ENCODE assay signal across 16 cellular contexts in genomic region chr17:76241776-76242175, GRCh38. TPM values are rescaled to one million over a fixed set of nuclear protein-coding genes. Genes with fewer than 3 reads are reported as not detected.
DNase-seq lines count a peak whose midpoint lies in the region; ATAC-seq, FAIRE-seq and TF ChIP-seq lines count a peak whose summit lies in the region.
"Had no signal": no experiment of that assay in that cellular context is flagged by ENCODE, and none has a peak within 500 bp of the region (broad histone marks: within the 10 kb centered on the region; RNA-seq: fewer than 3 reads in every experiment).

No MANE protein-coding gene starts in this region.

- WGBS in H1 (ENCODE audit: extremely low coverage in 1 of 2, insufficient coverage in 1 of 2, insufficient read length in 1 of 2, insufficient replicate concordance in 2 of 2, low coverage in 1 of 2, low lambda C conversion rate in 2 of 2, missing lambda C conversion rate in 1 of 2), 2 experiments, result 94% methylated on average over 10 of the region's 10 CpGs; no CpG with 5 or more reads in 1 of the 2 experiments
- 52 to 88% (median 57%) methylated on average over 10 of the region's 10 CpGs for WGBS in psoas muscle, 3 donors

- H3K9me3 ChIP-seq in SJCRH30 (replicated peaks) (0 out of 2 replicates have a peak, but pooled peaks cover under 1% of the 10 kb centered on the region), H1 (ENCODE audit: insufficient read depth in 2 of 2, low read depth in 1 of 2, low read length in 1 of 2) (no peaks in the 10 kb centered on the region), psoas muscle (no peaks in the 10 kb centered on the region), upper lobe of right lung (no peaks in the 10 kb centered on the region)
- H3K9me3 ChIP-seq: tibial nerve had no signal

- no peak overlapping the region for H3K9ac ChIP-seq in H1 (replicated peaks in 1 of 4; ENCODE audit: extremely low read depth in 1 of 4, low read depth in 3 of 4, low read length in 3 of 4)

- H3K4me2 ChIP-seq in H1 (ENCODE audit: insufficient read depth in 1 of 2, low read depth in 2 of 2, low read length in 2 of 2), result peak overlapping the region in 1 of 2 experiments; percentile 68; a peak in 1 of 4 replicates

- H4K20me1 ChIP-seq in H1 (replicated peaks in 1 of 2; ENCODE audit: control insufficient read depth in 1 of 2, insufficient read depth in 2 of 2, low read length in 2 of 2), result no peaks in the 10 kb centered on the region

- no peak overlapping the region for H2BK120ac ChIP-seq in H1 (replicated peaks; ENCODE audit: low read depth, low read length)

- H2BK15ac ChIP-seq in H1 (ENCODE audit: low read length), result peak overlapping the region; percentile 72; the same call in 1 of the 2 replicates

- no peak overlapping the region for H4K8ac ChIP-seq in H1 (ENCODE audit: extremely low read depth, insufficient read depth, low read length)

- POLR2A ChIA-PET in H1 (lab: Charles Lee; ENCODE audit: partially characterized antibody), result interaction anchor here (0.7 to 1.7 kb wide), 9 partner anchors 17 to 119 kb away, joined by 3 to 7 read pairs (median 4); no protein-coding TSS in a partner anchor

- H2BK20ac ChIP-seq in H1 (ENCODE audit: low read length), result no peak overlapping the region

- H3K27me3 ChIP-seq in SJCRH30 (peaks cover 2% of the 10 kb centered on the region; the same call in 1 of the 2 replicates), H1 (replicated peaks in 1 of 4; ENCODE audit: control insufficient read depth in 3 of 4, extremely low read depth in 1 of 4, insufficient read depth in 3 of 4, low read length in 3 of 4) (peaks cover 5 to 42% (median 31%) of the 10 kb centered on the region in 4 experiments), psoas muscle (ENCODE audit: insufficient read depth in 3 of 3, low read length in 2 of 3) (no peaks in the 10 kb centered on the region), upper lobe of right lung (no peaks in the 10 kb centered on the region)
- H3K27me3 ChIP-seq: dorsolateral prefrontal cortex had no signal

- no peak overlapping the region for H2AFZ ChIP-seq in H1 (ENCODE audit: low read length)

- peak overlapping the region; percentile 65 for H3K4me3 ChIP-seq in SJCRH30
- no peak overlapping the region for H3K4me3 ChIP-seq in H1 (ENCODE audit: extremely low read depth in 1 of 4, insufficient read depth in 2 of 4, low read depth in 3 of 4, low read length in 4 of 4)
- H3K4me3 ChIP-seq in psoas muscle, result peak overlapping the region; percentile 73
- H3K4me3 ChIP-seq in upper lobe of right lung, result no peak overlapping the region

- H2BK5ac ChIP-seq in H1 (ENCODE audit: low read depth, low read length), result no peak overlapping the region

- H3K36me3 ChIP-seq in SJCRH30 (no peaks in the 10 kb centered on the region), H1 (ENCODE audit: control insufficient read depth in 2 of 4, insufficient read depth in 4 of 4, low read length in 3 of 4) (no peaks in the 10 kb centered on the region), psoas muscle (ENCODE audit: insufficient read depth in 1 of 2, low read depth in 1 of 2) (no peaks in the 10 kb centered on the region), upper lobe of right lung (no peaks in the 10 kb centered on the region)
- H3K36me3 ChIP-seq: tibial nerve had no signal

- H3K23me2 ChIP-seq in H1 (ENCODE audit: low read depth, low read length), result peaks cover 11% of the 10 kb centered on the region

- TF ChIP-seq EP300 in H1 (IDR thresholded peaks at IDR 0.05; ENCODE audit: borderline replicate concordance in 1 of 2, low read depth in 2 of 2, low read length in 2 of 2), result no peak

- no peak for FAIRE-seq in H1 (lab: Jason Lieb, UNC)

- ATAC-seq in psoas muscle, result peak in 2 of 4 donors; percentile 23 to 25
- ATAC-seq in upper lobe of right lung, result no peak

- intact Hi-C loops in psoas muscle (cut with DNase I) (loop anchor here in 1 of 2 donors (5.0 kb wide), 1 partner anchor 44 kb away; no protein-coding TSS in a partner anchor), upper lobe of right lung (cut with DNase I) (no loop called here)

- H3K4ac ChIP-seq in H1 (replicated peaks; ENCODE audit: insufficient read length, low read depth, low read length), result no peak overlapping the region

- H3K14ac ChIP-seq in H1 (ENCODE audit: insufficient read length), result no peak overlapping the region

- H4K91ac ChIP-seq in H1 (replicated peaks; ENCODE audit: insufficient read length, low read length), result no peak overlapping the region

- no peak for TF ChIP-seq POLR2A in H1 (IDR thresholded peaks at IDR 0.05; ENCODE audit: control extremely low read depth in 1 of 2, low read depth in 2 of 2, low read length in 2 of 2)

- H3K79me1 ChIP-seq in H1 (ENCODE audit: low read depth, low read length), result no peaks in the 10 kb centered on the region

- H3K79me2 ChIP-seq in H1 (ENCODE audit: control insufficient read depth in 1 of 2, insufficient read depth in 2 of 2, low read length in 2 of 2), result no peaks in the 10 kb centered on the region

- H3K4me1 ChIP-seq in SJCRH30, result peaks cover 20% of the 10 kb centered on the region
- peaks cover 0 to 9% (median 5%) of the 10 kb centered on the region in 4 experiments; a peak in 6 of 7 replicates for H3K4me1 ChIP-seq in H1 (replicated peaks in 1 of 4; ENCODE audit: control insufficient read depth in 3 of 4, insufficient read depth in 4 of 4, low read length in 3 of 4)
- H3K4me1 ChIP-seq in psoas muscle, result peaks cover 45% of the 10 kb centered on the region
- H3K4me1 ChIP-seq in upper lobe of right lung, result peaks cover 22% of the 10 kb centered on the region

- CTCF ChIA-PET in H1 (lab: Charles Lee; ENCODE audit: partially characterized antibody), result interaction anchor here (0.6 to 4.1 kb wide), 4 partner anchors 30 to 109 kb away, joined by 3 to 18 read pairs (median 5); no protein-coding TSS in a partner anchor

- no peak overlapping the region for H3K27ac ChIP-seq in SJCRH30
- H3K27ac ChIP-seq in H1 (ENCODE audit: low read depth, low read length), result no peak overlapping the region
- H3K27ac ChIP-seq in psoas muscle, result peak overlapping the region; percentile 94
- H3K27ac ChIP-seq in upper lobe of right lung, result no peak overlapping the region

- TF ChIP-seq CTCF in H1 (IDR thresholded peaks at IDR 0.05; ENCODE audit: control extremely low read depth in 1 of 3, insufficient read depth in 1 of 3, low read depth in 1 of 3, low read length in 3 of 3) (no peak), psoas muscle (IDR thresholded peaks at IDR 0.05) (no peak), upper lobe of right lung (IDR thresholded peaks at IDR 0.05) (no peak)

- no peak overlapping the region for H3K56ac ChIP-seq in H1 (replicated peaks; ENCODE audit: insufficient read length, low read depth, low read length)

- H3K23ac ChIP-seq in H1 (ENCODE audit: insufficient read length), result no peak overlapping the region

- peak overlapping the region; percentile 65; the same call in 1 of the 2 replicates for H2AK5ac ChIP-seq in H1 (ENCODE audit: low read depth, low read length)

- no peak overlapping the region for H4K5ac ChIP-seq in H1 (ENCODE audit: insufficient read length, low read depth, low read length)

- no peak for TF ChIP-seq RAD21 in H1 (IDR thresholded peaks at IDR 0.05 in 1 of 2, conservative IDR thresholded peaks at IDR 0.05 in 1 of 2; ENCODE audit: low read depth in 2 of 2, low read length in 2 of 2)

- H2BK12ac ChIP-seq in H1 (ENCODE audit: low read depth, low read length), result 0 out of 2 replicates have a peak overlapping the region, but pooled peaks have one; percentile 60

- H3K18ac ChIP-seq in H1 (ENCODE audit: extremely low read depth, low read length), result no peak overlapping the region

- peak; percentile 54 for DNase-seq in activated CD8-positive, alpha-beta memory T cell treated with anti-CD3 and anti-CD28 coated beads for 24 hours
- no peak for DNase-seq in activated CD8-positive, alpha-beta memory T cell treated with anti-CD3 and anti-CD28 coated beads, Interleukin-2, amount 50 U/mL, for 4 hours
- DNase-seq in SJCRH30 (peak in 1 of 2 experiments; percentile 50), H1 (ENCODE audit: low read depth in 1 of 2, low spot score in 2 of 2) (no peak), psoas muscle (no peak), NCI-H2227 (lab: John Stamatoyannopoulos, UW; ENCODE audit: unreplicated experiment) (no peak), upper lobe of right lung (no peak)
- DNase-seq in stimulated activated naive CD4-positive, alpha-beta T cell (lab: John Stamatoyannopoulos, UW), result no peak
- DNase-seq: ACHN; DMS 273 treated with DMSO at 0.1 percent for 48 hours; dorsolateral prefrontal cortex; mesendoderm; NCI-H1048; NCI-H510A; stimulated activated CD4-positive, alpha-beta T cell treated with anti-CD3 and anti-CD28 coated beads, Interleukin-15, amount 100 ng/mL, for 24 hours had no signal

TF ChIP-seq in H1, 55 proteins besides CTCF, POLR2A, EP300 and RAD21 (continues in another document):
- no peak for TF ChIP-seq POU5F1 (IDR thresholded peaks at IDR 0.05; ENCODE audit: low read depth, low read length)
- no peak for TF ChIP-seq SUZ12 (IDR thresholded peaks at IDR 0.05; ENCODE audit: low read length)
- TF ChIP-seq YY1 (IDR thresholded peaks at IDR 0.05; ENCODE audit: low read depth, low read length), result no peak

RNA-seq across cellular contexts. Expression of gene RNF157, which starts 1.5 kb away (rescaled TPM):
- 3.3 and 3.5 TPM in 2 replicates for total RNA-seq in SJCRH30 (2014; rRNA removed; shearing (Covaris generic))
- total RNA-seq in H1 (2021; fragmentation: NEBNext Ultra II Directional; extraction: Animal tissue kit (Norgen Biotek cat#: 25700)), result 13.4 and 14.9 TPM in 2 replicates
- polyA plus RNA-seq in H1 (2011; rRNA removed), result 16.7 and 20.2 TPM in 2 replicates
- 15.2 TPM for polyA plus RNA-seq in H1 (2011; cell fraction: cytosol; rRNA removed)
- 17.4 TPM for polyA plus RNA-seq in H1 (2011; cell fraction: nucleus; rRNA removed)
- 13.0 to 30.8 TPM (median 18.2 TPM) in 4 replicates for polyA plus RNA-seq in H1 (2012, experiment 1 of 2)
- polyA plus RNA-seq in H1 (2012, experiment 2 of 2), result 10.9 TPM
- 9.3 TPM for polyA plus RNA-seq in H1 (2013, experiment 1 of 2)
- polyA plus RNA-seq in H1 (2013, experiment 2 of 2), result 9.7 TPM
- polyA minus RNA-seq in H1 (2011; rRNA and poly(A)+ RNA removed), result 27.8 and 31.8 TPM in 2 replicates
- polyA minus RNA-seq in H1 (2011; cell fraction: cytosol; rRNA and poly(A)+ RNA removed), result 16.3 TPM
- polyA minus RNA-seq in H1 (2011; cell fraction: nucleus; rRNA and poly(A)+ RNA removed), result 15.9 TPM
- total RNA-seq in psoas muscle, result 10 to 100 TPM; 35.0 to 76.5 (median 60.0) TPM
- polyA plus RNA-seq in psoas muscle, result 10 to 100 TPM; 14.9 to 90.1 (median 73.9) TPM
- total RNA-seq in upper lobe of right lung, result 3.8 TPM

RNA-seq across cellular contexts. Expression of gene UBALD2, which starts 23.4 kb away (rescaled TPM):
- 40.7 and 41.9 TPM in 2 replicates for total RNA-seq in SJCRH30 (2014; rRNA removed; shearing (Covaris generic))
- total RNA-seq in H1 (2021; fragmentation: NEBNext Ultra II Directional; extraction: Animal tissue kit (Norgen Biotek cat#: 25700)), result 22.6 and 25.6 TPM in 2 replicates
- polyA plus RNA-seq in H1 (2011; rRNA removed) (17.8 and 26.8 TPM in 2 replicates), psoas muscle (100 to 1,000 TPM in 2 of 3 donors, 10 to 100 TPM in 1; 68.2 to 145 (median 120) TPM)
- polyA plus RNA-seq in H1 (2011; cell fraction: cytosol; rRNA removed), result 11.6 TPM
- 20.6 TPM for polyA plus RNA-seq in H1 (2011; cell fraction: nucleus; rRNA removed)
- 6.2 to 22.1 TPM (median 14.0 TPM) in 4 replicates for polyA plus RNA-seq in H1 (2012, experiment 1 of 2)
- 27.4 TPM for polyA plus RNA-seq in H1 (2012, experiment 2 of 2)
- polyA plus RNA-seq in H1 (2013, experiment 1 of 2), result 22.2 TPM
- polyA plus RNA-seq in H1 (2013, experiment 2 of 2), result 20.6 TPM
- 4.8 and 7.9 TPM in 2 replicates for polyA minus RNA-seq in H1 (2011; rRNA and poly(A)+ RNA removed)
- polyA minus RNA-seq in H1 (2011; cell fraction: cytosol; rRNA and poly(A)+ RNA removed), result 26.6 TPM
- 13.2 TPM for polyA minus RNA-seq in H1 (2011; cell fraction: nucleus; rRNA and poly(A)+ RNA removed)
- total RNA-seq in psoas muscle (100 to 1,000 TPM in 3 of 4 donors, 10 to 100 TPM in 1; 55.2 to 414 (median 183) TPM), upper lobe of right lung (56.7 TPM)

Comparison
In these comparisons a context has a peak if more than half of its experiments do, and no peak if none do; other contexts are left out.
1. H3K4me3 ChIP-seq: peak in SJCRH30 (single experiment) and psoas muscle (single experiment); none in H1 (0 of 4) and upper lobe of right lung (single experiment).